Comparison of ENCODE assay signal across 9 cellular contexts in the genomic region with DNA sequence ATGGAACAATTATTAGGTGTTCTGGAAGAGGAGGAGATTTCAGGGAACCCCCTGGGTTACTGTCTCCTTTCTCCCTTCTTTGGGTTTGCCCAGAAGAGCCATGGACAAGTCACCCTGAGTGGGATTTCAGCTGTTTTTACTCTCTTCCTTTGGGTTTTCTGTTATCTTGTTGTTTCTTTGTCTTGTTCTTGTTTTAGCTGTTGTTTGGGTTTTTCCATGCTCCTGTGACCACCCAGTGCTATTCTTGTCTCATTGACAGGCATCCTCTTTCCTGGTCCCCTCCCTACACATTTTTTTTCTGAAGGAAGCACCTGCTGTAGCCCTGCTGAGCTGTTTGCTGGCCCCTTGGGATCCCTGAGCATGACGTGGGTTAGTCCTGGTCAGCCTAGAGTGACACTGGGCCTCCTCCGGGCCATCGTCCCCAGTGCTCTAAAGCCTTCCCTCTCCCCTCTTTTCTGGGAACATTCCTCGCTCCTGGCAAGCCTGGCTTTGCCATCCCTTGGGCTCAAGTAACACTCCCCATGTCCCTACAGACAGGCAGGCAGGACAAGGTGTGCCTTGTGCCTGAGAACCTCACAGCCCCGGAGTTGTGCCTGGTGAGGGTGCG. TPM values are rescaled to one million over a fixed set of nuclear protein-coding genes. Genes with fewer than 3 reads are reported as not detected.
DNase-seq lines count a peak whose midpoint lies in the region; ATAC-seq, FAIRE-seq and TF ChIP-seq lines count a peak whose summit lies in the region.
"Had no signal": no experiment of that assay in that cellular context is flagged by ENCODE, and none has a peak within 500 bp of the region (broad histone marks: within the 10 kb centered on the region; RNA-seq: fewer than 3 reads in every experiment).

No MANE protein-coding gene starts in this region.

- no peaks in the 10 kb centered on the region for H3K9me1 ChIP-seq in endothelial cell of umbilical vein (replicated peaks; ENCODE audit: control insufficient read depth, extremely low read depth, insufficient read depth, low read length)

- dilution Hi-C loops in endothelial cell of umbilical vein (cut with MboI; ENCODE audit: extremely low pct_ligation_motif_present, low sequenced_read_pairs), result no loop called here

- peak; percentile 28 for FAIRE-seq in endothelial cell of umbilical vein (lab: Jason Lieb, UNC)

- no peaks in the 10 kb centered on the region for H4K20me1 ChIP-seq in endothelial cell of umbilical vein (replicated peaks; ENCODE audit: control insufficient read depth, extremely low read depth, insufficient read depth, low read length)

- H3K27me3 ChIP-seq in endothelial cell of umbilical vein (ENCODE audit: control insufficient read depth in 2 of 2, insufficient read depth in 2 of 2, low read length in 2 of 2) (peaks cover 2 to 8% of the 10 kb centered on the region in 2 experiments), MG63 (no peaks in the 10 kb centered on the region)

- H3K36me3 ChIP-seq in endothelial cell of umbilical vein (ENCODE audit: control insufficient read depth in 2 of 2, extremely low read depth in 1 of 2, insufficient read depth in 2 of 2, low read length in 2 of 2) (no peaks in the 10 kb centered on the region), MG63 (no peaks in the 10 kb centered on the region)

- H3K9me3 Mint-ChIP-seq in stimulated activated naive CD8-positive, alpha-beta T cell treated with anti-CD3 and anti-CD28 coated beads, Interleukin-15, Interleukin-2, amounts not matched to agents 100 ng/mL and 50 ng/mL, for 24 hours, result no peaks in the 10 kb centered on the region
- H3K9me3 Mint-ChIP-seq: dendritic cell treated with granulocyte-macrophage colony-stimulating factor and Interleukin-4, amounts not matched to agents 40 ng/mL and 50 ng/mL, for 4 days had no signal

- H3K4me1 Mint-ChIP-seq in stimulated activated naive CD8-positive, alpha-beta T cell treated with anti-CD3 and anti-CD28 coated beads, Interleukin-15, Interleukin-2, amounts not matched to agents 100 ng/mL and 50 ng/mL, for 24 hours (ENCODE audit: low read depth), result peaks cover 24% of the 10 kb centered on the region

- peak overlapping the region; percentile 76 for H3K27ac Mint-ChIP-seq in stimulated activated naive CD8-positive, alpha-beta T cell treated with anti-CD3 and anti-CD28 coated beads, Interleukin-15, Interleukin-2, amounts not matched to agents 100 ng/mL and 50 ng/mL, for 24 hours
- H3K27ac Mint-ChIP-seq: dendritic cell treated with granulocyte-macrophage colony-stimulating factor and Interleukin-4, amounts not matched to agents 40 ng/mL and 50 ng/mL, for 4 days had no signal

- no peak overlapping the region for H3K4me3 Mint-ChIP-seq in stimulated activated naive CD8-positive, alpha-beta T cell treated with anti-CD3 and anti-CD28 coated beads, Interleukin-15, Interleukin-2, amounts not matched to agents 100 ng/mL and 50 ng/mL, for 24 hours
- H3K4me3 Mint-ChIP-seq: dendritic cell treated with granulocyte-macrophage colony-stimulating factor and Interleukin-4, amounts not matched to agents 40 ng/mL and 50 ng/mL, for 4 days had no signal

- ATAC-seq in stimulated activated naive CD8-positive, alpha-beta T cell treated with anti-CD3 and anti-CD28 coated beads, Interleukin-15, Interleukin-2, amounts not matched to agents 100 U/mL and 50 U/mL, for 24 hours, result no peak
- ATAC-seq in HG03108 (IDR thresholded peaks at IDR 0.05; ENCODE audit: unreplicated experiment), result peak; percentile 67

- CTCF ChIA-PET in endothelial cell of umbilical vein (lab: Charles Lee), result interaction anchor here (1.3 to 1.6 kb wide), 3 partner anchors 15 to 96 kb away, joined by 3 to 6 read pairs (median 3); no protein-coding TSS in a partner anchor
- CTCF ChIA-PET in GM10248 (lab: Yijun Ruan, JAX), result interaction anchor here (0.8 to 2.5 kb wide), 9 partner anchors 8 to 122 kb away, joined by 3 to 14 read pairs (median 7); no protein-coding TSS in a partner anchor

- no peaks in the 10 kb centered on the region for H3K4me1 ChIP-seq in endothelial cell of umbilical vein (ENCODE audit: control insufficient read depth, extremely low read depth, insufficient read depth, low read length)

- BruUV-seq in endothelial cell of umbilical vein (replicated peaks; lab: Mats Ljungman, UMichigan), result no TSS peak

- no peak for TF ChIP-seq CTCF in endothelial cell of umbilical vein (IDR thresholded peaks at IDR 0.05; ENCODE audit: extremely low read depth in 1 of 2, insufficient read depth in 1 of 2, low read depth in 1 of 2, low read length in 2 of 2)
- no peak for TF ChIP-seq CTCF in GM10248 (IDR thresholded peaks at IDR 0.05; ENCODE audit: control extremely low read depth, extremely low read depth, low read depth, missing control alignments)

- DNase-seq in stimulated activated naive CD8-positive, alpha-beta T cell treated with anti-CD3 and anti-CD28 coated beads, Interleukin-15, Interleukin-2, amounts not matched to agents 100 U/mL and 50 U/mL, for 24 hours, result no peak
- DNase-seq in endothelial cell of umbilical vein (ENCODE audit: low read depth, low spot score) (peak; percentile 57), MG63 (no peak), GM10248 (ENCODE audit: extremely low spot score) (no peak), COLO829 (ENCODE audit: low spot score) (no peak), NCI-H524 treated with DMSO at 0.1 percent for 48 hours (lab: John Stamatoyannopoulos, UW) (no peak)

- H3K27ac ChIP-seq in endothelial cell of umbilical vein (ENCODE audit: insufficient read depth, low read depth, low read length), result no peak overlapping the region

- H3K4me3 ChIP-seq in endothelial cell of umbilical vein (replicated peaks in 1 of 3; ENCODE audit: insufficient read depth in 1 of 3, low read depth in 1 of 3, low read length in 3 of 3) (no peak overlapping the region), MG63 (no peak overlapping the region)

- POLR2A ChIA-PET in endothelial cell of umbilical vein (lab: Charles Lee), result no interaction called here
- POLR2A ChIA-PET in GM10248 (lab: Yijun Ruan, JAX), result interaction anchor here (0.6 kb wide), 1 partner anchor 1389 kb away, joined by 5 read pairs; no protein-coding TSS in a partner anchor

- H3K79me2 ChIP-seq in endothelial cell of umbilical vein (ENCODE audit: control insufficient read depth, insufficient read depth, low read length), result no peaks in the 10 kb centered on the region

- H3K4me2 ChIP-seq in endothelial cell of umbilical vein (ENCODE audit: insufficient read depth, low read length), result no peak overlapping the region

- TF ChIP-seq POLR2A in endothelial cell of umbilical vein (IDR thresholded peaks at IDR 0.05; ENCODE audit: low read depth, low read length), result no peak

- no peaks in the 10 kb centered on the region for H3K9me3 ChIP-seq in endothelial cell of umbilical vein (replicated peaks; ENCODE audit: control insufficient read depth, insufficient read depth, low read length)
- H3K9me3 ChIP-seq in MG63, result no peaks in the 10 kb centered on the region

- intact Hi-C loops in endothelial cell of umbilical vein (cut with micrococcal nuclease), result no loop called here

- H3K27me3 Mint-ChIP-seq in stimulated activated naive CD8-positive, alpha-beta T cell treated with anti-CD3 and anti-CD28 coated beads, Interleukin-15, Interleukin-2, amounts not matched to agents 100 ng/mL and 50 ng/mL, for 24 hours, result no peaks in the 10 kb centered on the region

- H2AFZ ChIP-seq in endothelial cell of umbilical vein (ENCODE audit: low read depth, low read length), result no peak overlapping the region

- H3K36me3 Mint-ChIP-seq in stimulated activated naive CD8-positive, alpha-beta T cell treated with anti-CD3 and anti-CD28 coated beads, Interleukin-15, Interleukin-2, amounts not matched to agents 100 ng/mL and 50 ng/mL, for 24 hours (ENCODE audit: low read depth), result no peaks in the 10 kb centered on the region

- H3K9ac ChIP-seq in endothelial cell of umbilical vein (replicated peaks; ENCODE audit: extremely low read depth, insufficient read depth, low read length), result no peak overlapping the region

TF ChIP-seq in endothelial cell of umbilical vein, 7 proteins besides CTCF, POLR2A, EP300 and RAD21:
- TF ChIP-seq GATA2 (IDR thresholded peaks at IDR 0.05; ENCODE audit: insufficient read depth, insufficient read length, low read depth, low read length) (no peak), POLR2AphosphoS5 (IDR thresholded peaks at IDR 0.05; ENCODE audit: insufficient read depth, low read depth, low read length) (no peak), JUN (IDR thresholded peaks at IDR 0.05; ENCODE audit: borderline replicate concordance, insufficient read depth, insufficient read length, low read depth) (peak; percentile 16), FOS (IDR thresholded peaks at IDR 0.05; ENCODE audit: borderline replicate concordance, insufficient read depth, low read length) (no peak), EZH2 (IDR thresholded peaks at IDR 0.05; ENCODE audit: borderline replicate concordance, low read depth, low read length, severe bottlenecking) (no peak), MYC (IDR thresholded peaks at IDR 0.05; ENCODE audit: low read depth, low read length) (no peak), MAX (IDR thresholded peaks at IDR 0.05; ENCODE audit: insufficient read depth, insufficient read length) (no peak)

RNA-seq across cellular contexts. Expression of gene SH2D4B, which starts 3.5 kb away (rescaled TPM):
- not detected in 2 replicates for total RNA-seq in endothelial cell of umbilical vein
- not detected in 2 replicates for polyA plus RNA-seq in endothelial cell of umbilical vein
- polyA plus RNA-seq in endothelial cell of umbilical vein (2011; cell fraction: cytosol; rRNA removed), result not detected in 2 replicates
- polyA plus RNA-seq in endothelial cell of umbilical vein (2011; cell fraction: nucleus; rRNA removed), result 0.04 and 0.08 TPM in 2 replicates
- not detected in 2 replicates for polyA plus RNA-seq in endothelial cell of umbilical vein (2012)
- polyA minus RNA-seq in endothelial cell of umbilical vein, result 0.07 TPM in 1 of 2 replicates, not detected in the other
- polyA minus RNA-seq in endothelial cell of umbilical vein (2011; cell fraction: cytosol; rRNA and poly(A)+ RNA removed), result not detected
- 0.14 TPM in 2 replicates for polyA minus RNA-seq in endothelial cell of umbilical vein (2011; cell fraction: nucleus; rRNA and poly(A)+ RNA removed)
- not detected in 2 replicates for total RNA-seq in MG63 (2014; rRNA removed; shearing (Covaris generic); ENCODE audit: low replicate concordance)
